Comparison of ENCODE assay signal across 1 cellular context in the genomic region with DNA sequence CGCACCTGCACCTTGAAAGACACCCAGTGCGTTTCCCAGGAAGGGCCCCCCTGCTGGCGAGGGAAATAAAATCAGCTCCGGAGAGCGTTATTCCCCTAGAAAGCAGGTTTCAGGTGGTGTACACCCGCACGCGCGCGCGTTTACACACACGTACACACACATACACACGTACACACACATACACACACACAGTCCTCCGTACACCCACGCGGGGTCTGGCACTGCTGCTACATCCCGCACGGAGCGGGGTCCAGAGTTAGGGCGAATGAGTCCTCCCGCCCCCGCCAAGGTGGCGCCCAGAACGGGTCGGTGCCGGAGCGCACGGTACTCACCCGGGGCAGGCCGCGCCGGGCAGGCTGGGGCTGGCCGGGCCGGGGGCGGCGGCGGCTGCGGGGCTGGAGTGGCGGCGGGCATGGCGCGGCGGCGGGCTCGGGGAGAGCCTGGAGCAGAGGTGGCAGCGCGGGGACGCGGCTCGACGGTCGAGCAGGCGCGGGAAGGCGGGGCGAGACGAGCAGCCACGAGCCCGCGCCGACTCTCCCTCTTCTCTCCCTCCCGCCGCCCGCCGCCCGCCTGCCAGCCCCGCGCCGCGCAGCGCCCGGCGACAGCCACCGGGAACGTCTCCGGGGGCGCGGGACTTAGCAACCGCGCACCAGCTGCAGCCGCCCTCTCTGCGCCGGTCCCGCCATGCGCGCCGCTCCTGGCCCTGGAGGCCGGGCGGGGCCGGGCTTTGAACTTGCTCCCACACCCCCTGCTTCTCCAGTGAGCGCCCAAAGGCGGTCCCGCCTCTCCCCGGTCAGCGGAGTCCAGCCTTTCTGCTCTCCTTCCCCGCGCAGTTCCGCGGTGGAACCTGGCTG.
A peak's percentile ranks its signal among the peaks of the same experiment; 100 is the strongest.
TF ChIP-seq lines count a peak whose summit lies in the region.

A gene with protein sequence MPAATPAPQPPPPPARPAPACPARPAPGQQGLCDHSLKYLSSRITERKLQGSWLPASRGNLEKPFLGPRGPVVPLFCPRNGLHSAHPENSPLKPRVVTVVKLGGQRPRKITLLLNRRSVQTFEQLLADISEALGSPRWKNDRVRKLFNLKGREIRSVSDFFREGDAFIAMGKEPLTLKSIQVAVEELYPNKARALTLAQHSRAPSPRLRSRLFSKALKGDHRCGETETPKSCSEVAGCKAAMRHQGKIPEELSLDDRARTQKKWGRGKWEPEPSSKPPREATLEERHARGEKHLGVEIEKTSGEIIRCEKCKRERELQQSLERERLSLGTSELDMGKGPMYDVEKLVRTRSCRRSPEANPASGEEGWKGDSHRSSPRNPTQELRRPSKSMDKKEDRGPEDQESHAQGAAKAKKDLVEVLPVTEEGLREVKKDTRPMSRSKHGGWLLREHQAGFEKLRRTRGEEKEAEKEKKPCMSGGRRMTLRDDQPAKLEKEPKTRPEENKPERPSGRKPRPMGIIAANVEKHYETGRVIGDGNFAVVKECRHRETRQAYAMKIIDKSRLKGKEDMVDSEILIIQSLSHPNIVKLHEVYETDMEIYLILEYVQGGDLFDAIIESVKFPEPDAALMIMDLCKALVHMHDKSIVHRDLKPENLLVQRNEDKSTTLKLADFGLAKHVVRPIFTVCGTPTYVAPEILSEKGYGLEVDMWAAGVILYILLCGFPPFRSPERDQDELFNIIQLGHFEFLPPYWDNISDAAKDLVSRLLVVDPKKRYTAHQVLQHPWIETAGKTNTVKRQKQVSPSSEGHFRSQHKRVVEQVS (minus strand): TSS at position 704 of the 854 bp plus-strand sequence. CDS start 290 bp downstream, at position 414.

TF ChIP-seq in WTC11, 78 proteins besides CTCF, POLR2A, EP300 and RAD21 (continued from another document):
- TF ChIP-seq, protein P1, sequence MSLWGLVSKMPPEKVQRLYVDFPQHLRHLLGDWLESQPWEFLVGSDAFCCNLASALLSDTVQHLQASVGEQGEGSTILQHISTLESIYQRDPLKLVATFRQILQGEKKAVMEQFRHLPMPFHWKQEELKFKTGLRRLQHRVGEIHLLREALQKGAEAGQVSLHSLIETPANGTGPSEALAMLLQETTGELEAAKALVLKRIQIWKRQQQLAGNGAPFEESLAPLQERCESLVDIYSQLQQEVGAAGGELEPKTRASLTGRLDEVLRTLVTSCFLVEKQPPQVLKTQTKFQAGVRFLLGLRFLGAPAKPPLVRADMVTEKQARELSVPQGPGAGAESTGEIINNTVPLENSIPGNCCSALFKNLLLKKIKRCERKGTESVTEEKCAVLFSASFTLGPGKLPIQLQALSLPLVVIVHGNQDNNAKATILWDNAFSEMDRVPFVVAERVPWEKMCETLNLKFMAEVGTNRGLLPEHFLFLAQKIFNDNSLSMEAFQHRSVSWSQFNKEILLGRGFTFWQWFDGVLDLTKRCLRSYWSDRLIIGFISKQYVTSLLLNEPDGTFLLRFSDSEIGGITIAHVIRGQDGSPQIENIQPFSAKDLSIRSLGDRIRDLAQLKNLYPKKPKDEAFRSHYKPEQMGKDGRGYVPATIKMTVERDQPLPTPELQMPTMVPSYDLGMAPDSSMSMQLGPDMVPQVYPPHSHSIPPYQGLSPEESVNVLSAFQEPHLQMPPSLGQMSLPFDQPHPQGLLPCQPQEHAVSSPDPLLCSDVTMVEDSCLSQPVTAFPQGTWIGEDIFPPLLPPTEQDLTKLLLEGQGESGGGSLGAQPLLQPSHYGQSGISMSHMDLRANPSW (CRISPR knock-in tag; conservative IDR thresholded peaks at IDR 0.05; ENCODE audit: low read depth), result no peak
- TF ChIP-seq, protein P2, sequence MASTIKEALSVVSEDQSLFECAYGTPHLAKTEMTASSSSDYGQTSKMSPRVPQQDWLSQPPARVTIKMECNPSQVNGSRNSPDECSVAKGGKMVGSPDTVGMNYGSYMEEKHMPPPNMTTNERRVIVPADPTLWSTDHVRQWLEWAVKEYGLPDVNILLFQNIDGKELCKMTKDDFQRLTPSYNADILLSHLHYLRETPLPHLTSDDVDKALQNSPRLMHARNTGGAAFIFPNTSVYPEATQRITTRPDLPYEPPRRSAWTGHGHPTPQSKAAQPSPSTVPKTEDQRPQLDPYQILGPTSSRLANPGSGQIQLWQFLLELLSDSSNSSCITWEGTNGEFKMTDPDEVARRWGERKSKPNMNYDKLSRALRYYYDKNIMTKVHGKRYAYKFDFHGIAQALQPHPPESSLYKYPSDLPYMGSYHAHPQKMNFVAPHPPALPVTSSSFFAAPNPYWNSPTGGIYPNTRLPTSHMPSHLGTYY (CRISPR knock-in tag; IDR thresholded peaks at IDR 0.05), result no peak
- TF ChIP-seq FOXK1 (CRISPR knock-in tag; IDR thresholded peaks at IDR 0.05) (0 out of 2 replicates have a peak, but pooled peaks have one; percentile 39), NFE2L1 (CRISPR knock-in tag; IDR thresholded peaks at IDR 0.05) (0 out of 2 replicates have a peak, but pooled peaks have one; percentile 22), RELA (CRISPR knock-in tag; IDR thresholded peaks at IDR 0.05; ENCODE audit: borderline replicate concordance) (no peak), ZNF232 (CRISPR knock-in tag; IDR thresholded peaks at IDR 0.05) (no peak; the same call in 1 of the 2 replicates), IRF2 (CRISPR knock-in tag; IDR thresholded peaks at IDR 0.05; ENCODE audit: borderline replicate concordance, low read depth) (no peak), CREM (CRISPR knock-in tag; IDR thresholded peaks at IDR 0.05) (no peak), ZNF263 (CRISPR knock-in tag; IDR thresholded peaks at IDR 0.05; ENCODE audit: low read depth) (no peak), SP1 (CRISPR knock-in tag; conservative IDR thresholded peaks at IDR 0.05) (0 out of 2 replicates have a peak, but pooled peaks have one; percentile 31), ZNF423 (CRISPR knock-in tag; IDR thresholded peaks at IDR 0.05) (peak; percentile 8; the same call in 1 of the 2 replicates), ZNF121 (CRISPR knock-in tag; IDR thresholded peaks at IDR 0.05) (no peak; the same call in 1 of the 2 replicates), CREB1 (CRISPR knock-in tag; IDR thresholded peaks at IDR 0.05) (no peak), FOXP1 (CRISPR knock-in tag; IDR thresholded peaks at IDR 0.05; ENCODE audit: borderline replicate concordance) (peak; percentile 63; the same call in 1 of the 2 replicates)
- TF ChIP-seq, protein P3, sequence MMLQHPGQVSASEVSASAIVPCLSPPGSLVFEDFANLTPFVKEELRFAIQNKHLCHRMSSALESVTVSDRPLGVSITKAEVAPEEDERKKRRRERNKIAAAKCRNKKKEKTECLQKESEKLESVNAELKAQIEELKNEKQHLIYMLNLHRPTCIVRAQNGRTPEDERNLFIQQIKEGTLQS (CRISPR knock-in tag; conservative IDR thresholded peaks at IDR 0.05), result no peak
- TF ChIP-seq, protein P4, sequence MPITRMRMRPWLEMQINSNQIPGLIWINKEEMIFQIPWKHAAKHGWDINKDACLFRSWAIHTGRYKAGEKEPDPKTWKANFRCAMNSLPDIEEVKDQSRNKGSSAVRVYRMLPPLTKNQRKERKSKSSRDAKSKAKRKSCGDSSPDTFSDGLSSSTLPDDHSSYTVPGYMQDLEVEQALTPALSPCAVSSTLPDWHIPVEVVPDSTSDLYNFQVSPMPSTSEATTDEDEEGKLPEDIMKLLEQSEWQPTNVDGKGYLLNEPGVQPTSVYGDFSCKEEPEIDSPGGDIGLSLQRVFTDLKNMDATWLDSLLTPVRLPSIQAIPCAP (CRISPR knock-in tag; IDR thresholded peaks at IDR 0.05), result no peak
- TF ChIP-seq, protein P5, sequence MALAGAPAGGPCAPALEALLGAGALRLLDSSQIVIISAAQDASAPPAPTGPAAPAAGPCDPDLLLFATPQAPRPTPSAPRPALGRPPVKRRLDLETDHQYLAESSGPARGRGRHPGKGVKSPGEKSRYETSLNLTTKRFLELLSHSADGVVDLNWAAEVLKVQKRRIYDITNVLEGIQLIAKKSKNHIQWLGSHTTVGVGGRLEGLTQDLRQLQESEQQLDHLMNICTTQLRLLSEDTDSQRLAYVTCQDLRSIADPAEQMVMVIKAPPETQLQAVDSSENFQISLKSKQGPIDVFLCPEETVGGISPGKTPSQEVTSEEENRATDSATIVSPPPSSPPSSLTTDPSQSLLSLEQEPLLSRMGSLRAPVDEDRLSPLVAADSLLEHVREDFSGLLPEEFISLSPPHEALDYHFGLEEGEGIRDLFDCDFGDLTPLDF (CRISPR knock-in tag; IDR thresholded peaks at IDR 0.05), result no peak
- TF ChIP-seq, protein P6, sequence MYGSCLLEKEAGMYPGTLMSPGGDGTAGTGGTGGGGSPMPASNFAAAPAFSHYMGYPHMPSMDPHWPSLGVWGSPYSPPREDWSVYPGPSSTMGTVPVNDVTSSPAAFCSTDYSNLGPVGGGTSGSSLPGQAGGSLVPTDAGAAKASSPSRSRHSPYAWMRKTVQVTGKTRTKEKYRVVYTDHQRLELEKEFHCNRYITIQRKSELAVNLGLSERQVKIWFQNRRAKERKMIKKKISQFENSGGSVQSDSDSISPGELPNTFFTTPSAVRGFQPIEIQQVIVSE (CRISPR knock-in tag; IDR thresholded peaks at IDR 0.05; ENCODE audit: borderline replicate concordance), result no peak
- TF ChIP-seq, protein P7, sequence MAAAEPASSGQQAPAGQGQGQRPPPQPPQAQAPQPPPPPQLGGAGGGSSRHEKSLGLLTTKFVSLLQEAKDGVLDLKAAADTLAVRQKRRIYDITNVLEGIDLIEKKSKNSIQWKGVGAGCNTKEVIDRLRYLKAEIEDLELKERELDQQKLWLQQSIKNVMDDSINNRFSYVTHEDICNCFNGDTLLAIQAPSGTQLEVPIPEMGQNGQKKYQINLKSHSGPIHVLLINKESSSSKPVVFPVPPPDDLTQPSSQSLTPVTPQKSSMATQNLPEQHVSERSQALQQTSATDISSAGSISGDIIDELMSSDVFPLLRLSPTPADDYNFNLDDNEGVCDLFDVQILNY (CRISPR knock-in tag; IDR thresholded peaks at IDR 0.05), result 0 out of 2 replicates have a peak, but pooled peaks have one; percentile 47
- TF ChIP-seq, protein P8, sequence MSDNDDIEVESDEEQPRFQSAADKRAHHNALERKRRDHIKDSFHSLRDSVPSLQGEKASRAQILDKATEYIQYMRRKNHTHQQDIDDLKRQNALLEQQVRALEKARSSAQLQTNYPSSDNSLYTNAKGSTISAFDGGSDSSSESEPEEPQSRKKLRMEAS (CRISPR knock-in tag; IDR thresholded peaks at IDR 0.05), result no peak; the same call in 1 of the 2 replicates
- TF ChIP-seq, protein P9, sequence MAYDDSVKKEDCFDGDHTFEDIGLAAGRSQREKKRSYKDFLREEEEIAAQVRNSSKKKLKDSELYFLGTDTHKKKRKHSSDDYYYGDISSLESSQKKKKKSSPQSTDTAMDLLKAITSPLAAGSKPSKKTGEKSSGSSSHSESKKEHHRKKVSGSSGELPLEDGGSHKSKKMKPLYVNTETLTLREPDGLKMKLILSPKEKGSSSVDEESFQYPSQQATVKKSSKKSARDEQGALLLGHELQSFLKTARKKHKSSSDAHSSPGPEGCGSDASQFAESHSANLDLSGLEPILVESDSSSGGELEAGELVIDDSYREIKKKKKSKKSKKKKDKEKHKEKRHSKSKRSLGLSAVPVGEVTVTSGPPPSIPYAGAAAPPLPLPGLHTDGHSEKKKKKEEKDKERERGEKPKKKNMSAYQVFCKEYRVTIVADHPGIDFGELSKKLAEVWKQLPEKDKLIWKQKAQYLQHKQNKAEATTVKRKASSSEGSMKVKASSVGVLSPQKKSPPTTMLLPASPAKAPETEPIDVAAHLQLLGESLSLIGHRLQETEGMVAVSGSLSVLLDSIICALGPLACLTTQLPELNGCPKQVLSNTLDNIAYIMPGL (CRISPR knock-in tag; IDR thresholded peaks at IDR 0.05), result 0 out of 2 replicates have a peak, but pooled peaks have one; percentile 23
